In genomic region chrX:103254171-103254824, GRCh38 we compare ENCODE assay signal across 8 cellular contexts. TPM values are rescaled to one million over a fixed set of nuclear protein-coding genes. Genes with fewer than 3 reads are reported as not detected.
DNase-seq lines count a peak whose midpoint lies in the region; ATAC-seq and TF ChIP-seq lines count a peak whose summit lies in the region.

No MANE protein-coding gene starts in this region.

- H3K9me3 ChIP-seq in body of pancreas (no peaks in the 10 kb centered on the region), iPS-18a (ENCODE audit: control insufficient read depth, low read depth, low read length) (no peaks in the 10 kb centered on the region), sigmoid colon (no peaks in the 10 kb centered on the region)

- H3K4me3 ChIP-seq in AG10803 (ENCODE audit: low read length) (peak overlapping the region; percentile 75), body of pancreas (peak overlapping the region; percentile 38 to 43), iPS-18a (ENCODE audit: low read length) (peak overlapping the region; percentile 81), sigmoid colon (peak overlapping the region; percentile 45 to 66 (median 59))

- TF ChIP-seq CTCF in AG10803 (conservative IDR thresholded peaks at IDR 0.05; ENCODE audit: low read length) (0 out of 2 replicates have a peak, but pooled peaks have one; percentile 2), body of pancreas (IDR thresholded peaks at IDR 0.05) (no peak), sigmoid colon (IDR thresholded peaks at IDR 0.05) (no peak)

- H3K36me3 ChIP-seq in body of pancreas (replicated peaks in 1 of 2; ENCODE audit: insufficient read depth in 1 of 2, low read depth in 2 of 2) (no peaks in the 10 kb centered on the region), iPS-18a (ENCODE audit: control insufficient read depth, low read depth, low read length) (peaks cover 18% of the 10 kb centered on the region), sigmoid colon (peaks cover 0 to 5% (median 0%) of the 10 kb centered on the region in 4 donors)

- TF ChIP-seq POLR2A in body of pancreas (IDR thresholded peaks at IDR 0.05) (no peak), sigmoid colon (IDR thresholded peaks at IDR 0.05) (no peak)

- no peak for TF ChIP-seq EP300 in sigmoid colon (IDR thresholded peaks at IDR 0.05)

- ATAC-seq in GM18907 (IDR thresholded peaks at IDR 0.05; ENCODE audit: unreplicated experiment) = peak; percentile 69
- ATAC-seq in HG03342 (IDR thresholded peaks at IDR 0.05; ENCODE audit: unreplicated experiment) = peak; percentile 52
- peak; percentile 56 for ATAC-seq in body of pancreas
- no peak for ATAC-seq in HG03378 (IDR thresholded peaks at IDR 0.05; ENCODE audit: unreplicated experiment)

- WGBS in body of pancreas, 2 donors = 1% methylated on average over 19 to 22 of the region's 22 CpGs
- whole genome bisulfite sequencing in sigmoid colon, 2 donors = 1 to 2% methylated on average over 22 of the region's 22 CpGs

- H3K27ac ChIP-seq in body of pancreas = peak overlapping the region; percentile 59 to 90 (median 78)
- H3K27ac ChIP-seq in iPS-18a (ENCODE audit: low read length) = peak overlapping the region; percentile 86
- peak overlapping the region; percentile 79 to 89 (median 86) for H3K27ac ChIP-seq in sigmoid colon

- H3K4me1 ChIP-seq in body of pancreas (no peaks in the 10 kb centered on the region), iPS-18a (ENCODE audit: control insufficient read depth, low read depth, low read length) (peaks cover 19% of the 10 kb centered on the region), sigmoid colon (no peaks in the 10 kb centered on the region)

- peak; percentile 31 for DNase-seq in AG10803 (ENCODE audit: low read depth)
- peak; percentile 48 for DNase-seq in RKO (ENCODE audit: low spot score)
- DNase-seq in body of pancreas = peak; percentile 30 to 69 (median 58)
- DNase-seq in sigmoid colon = peak; percentile 74

- H3K27me3 ChIP-seq in body of pancreas (no peaks in the 10 kb centered on the region), iPS-18a (ENCODE audit: control insufficient read depth, insufficient read depth, low read length) (no peaks in the 10 kb centered on the region), sigmoid colon (no peaks in the 10 kb centered on the region)

- H3K9ac ChIP-seq in iPS-18a (ENCODE audit: low read length) = peak overlapping the region; percentile 91

- intact Hi-C loops in body of pancreas (cut with DNase I) = no loop called here
- intact Hi-C loops in sigmoid colon (cut with DNase I) = loop anchor here (2.0 to 5.0 kb wide), 2 partner anchors 43 to 73 kb away; no protein-coding TSS in a partner anchor

RNA-seq across cellular contexts. Expression of gene TCEAL8, which starts 0.7 kb away (rescaled TPM):
- total RNA-seq in body of pancreas (10 to 100 TPM; 10.9 to 46.2 TPM), sigmoid colon (10 to 100 TPM; 69.1 to 94.1 (median 85.8) TPM)
- polyA plus RNA-seq in sigmoid colon = 100 to 1,000 TPM in 2 of 3 donors, 10 to 100 TPM in 1; 49.3 to 113 (median 103) TPM

RNA-seq across cellular contexts. Expression of gene TCEAL5, which starts 22.3 kb away (rescaled TPM):
- total RNA-seq in body of pancreas (not detected), sigmoid colon (1 to 10 TPM in 1 of 4 donors, under 1 TPM in 1, not detected in 2; 0.41 to 1.8 TPM)
- polyA plus RNA-seq in sigmoid colon = 1 to 10 TPM in 1 of 3 donors, under 1 TPM in 1, not detected in 1; 0.80 to 1.8 TPM

RNA-seq across cellular contexts. Expression of gene BEX4, which starts 39.4 kb away (rescaled TPM):
- total RNA-seq in body of pancreas (10 to 100 TPM in 1 of 2 donors, 1 to 10 TPM in 1; 7.9 to 14.8 TPM), sigmoid colon (10 to 100 TPM; 45.5 to 86.6 (median 56.9) TPM)
- polyA plus RNA-seq in sigmoid colon = 10 to 100 TPM; 31.5 to 45.6 (median 34.7) TPM

RNA-seq across cellular contexts. Expression of gene BEX2, which starts 56.5 kb away (rescaled TPM):
- total RNA-seq in body of pancreas (10 to 100 TPM in 1 of 2 donors, 1 to 10 TPM in 1; 9.9 to 23.9 TPM), sigmoid colon (10 to 100 TPM in 3 of 4 donors, 1 to 10 TPM in 1; 2.2 to 24.6 (median 11.2) TPM)
- polyA plus RNA-seq in sigmoid colon = 10 to 100 TPM; 10.2 to 28.5 (median 16.8) TPM
